In genomic region chr1:234926574-234927311, GRCh38 we compare ENCODE assay signal across 8 cellular contexts.
A peak's percentile ranks its signal among the peaks of the same experiment; 100 is the strongest.
DNase-seq lines count a peak whose midpoint lies in the region; ATAC-seq and TF ChIP-seq lines count a peak whose summit lies in the region.

No MANE protein-coding gene starts in this region.

- ATAC-seq in GM18498 (IDR thresholded peaks at IDR 0.05; ENCODE audit: unreplicated experiment) (peak; percentile 89), GM21723 (IDR thresholded peaks at IDR 0.05; ENCODE audit: unreplicated experiment) (peak; percentile 82), natural killer cell (peak; percentile 71 to 78 (median 73)), gastrocnemius medialis (no peak)

- H3K27ac ChIP-seq in breast epithelium = peak overlapping the region; percentile 64 to 77
- peak overlapping the region in 2 of 4 donors; percentile 51 to 63 for H3K27ac ChIP-seq in gastrocnemius medialis

- no peaks in the 10 kb centered on the region for H3K9me3 ChIP-seq in breast epithelium
- H3K9me3 ChIP-seq in gastrocnemius medialis = no peaks in the 10 kb centered on the region

- intact Hi-C loops in breast epithelium (cut with DNase I; ENCODE audit: low total_unique reads) = loop anchor here (10.0 kb wide), 1 partner anchor 202 kb away; no protein-coding TSS in a partner anchor
- intact Hi-C loops in natural killer cell (cut with micrococcal nuclease) = loop anchor here (1.0 to 5.0 kb wide), 3 partner anchors 14 to 86 kb away; no protein-coding TSS in a partner anchor
- intact Hi-C loops in gastrocnemius medialis (cut with DNase I; ENCODE audit: low total_unique reads) = no loop called here

- H3K4me1 ChIP-seq in breast epithelium = peaks cover 0 to 12% of the 10 kb centered on the region in 2 donors
- peaks cover 11 to 17% of the 10 kb centered on the region in 2 donors for H3K4me1 ChIP-seq in gastrocnemius medialis

- peaks cover 0 to 5% of the 10 kb centered on the region in 2 donors for H3K27me3 Mint-ChIP-seq in natural killer cell (ENCODE audit: low read depth in 2 of 2)

- DNase-seq in NAMALWA (ENCODE audit: low spot score) (peak; percentile 37), breast epithelium (ENCODE audit: low spot score in 2 of 2) (no peak), natural killer cell (peak; percentile 35), NCI-H2227 treated with DMSO at 0.1 percent for 48 hours (lab: John Stamatoyannopoulos, UW) (no peak), LoVo (ENCODE audit: low spot score) (no peak), gastrocnemius medialis (no peak)

- in situ Hi-C loops in gastrocnemius medialis (cut with MboI; ENCODE audit: low sequenced_read_pairs in 4 of 4) = no loop called here

- H3K4me3 Mint-ChIP-seq in natural killer cell = peak overlapping the region; percentile 84

- no peak for TF ChIP-seq CTCF in breast epithelium (IDR thresholded peaks at IDR 0.05)
- no peak for TF ChIP-seq CTCF in natural killer cell (IDR thresholded peaks at IDR 0.05)
- no peak for TF ChIP-seq CTCF in gastrocnemius medialis (IDR thresholded peaks at IDR 0.05 in 4 of 5, conservative IDR thresholded peaks at IDR 0.05 in 1 of 5)

- H3K36me3 ChIP-seq in breast epithelium (no peaks in the 10 kb centered on the region), gastrocnemius medialis (no peaks in the 10 kb centered on the region)

- H3K27me3 ChIP-seq in breast epithelium (no peaks in the 10 kb centered on the region), gastrocnemius medialis (no peaks in the 10 kb centered on the region)

- no peaks in the 10 kb centered on the region for H3K9me3 Mint-ChIP-seq in natural killer cell

- peaks cover 34 to 35% of the 10 kb centered on the region in 2 donors for H3K4me1 Mint-ChIP-seq in natural killer cell

- peak overlapping the region; percentile 86 to 92 for H3K27ac Mint-ChIP-seq in natural killer cell

- TF ChIP-seq POLR2A in breast epithelium (IDR thresholded peaks at IDR 0.05) (no peak), gastrocnemius medialis (IDR thresholded peaks at IDR 0.05) (no peak)

- H3K4me3 ChIP-seq in breast epithelium (peak overlapping the region in 1 of 3 donors; percentile 27), gastrocnemius medialis (peak overlapping the region in 1 of 4 donors; percentile 17)

- no peaks in the 10 kb centered on the region for H3K36me3 Mint-ChIP-seq in natural killer cell

Comparison
In these comparisons a context has a peak if more than half of its experiments do, and no peak if none do; other contexts are left out.
1. ATAC-seq: peak in GM18498 (single experiment), GM21723 (single experiment) and natural killer cell (3 of 3); none in gastrocnemius medialis (0 of 2).
2. DNase-seq: peak in NAMALWA (single experiment) and natural killer cell (single experiment); none in breast epithelium (0 of 2), NCI-H2227 treated with DMSO at 0.1 percent for 48 hours (single experiment), LoVo (single experiment) and gastrocnemius medialis (0 of 2).